Comparison of ENCODE assay signal across 8 cellular contexts in genomic region chr7:16754869-16755317, GRCh38. TPM values are rescaled to one million over a fixed set of nuclear protein-coding genes. Genes with fewer than 3 reads are reported as not detected.
DNase-seq lines count a peak whose midpoint lies in the region; ATAC-seq lines count a peak whose summit lies in the region.

No MANE protein-coding gene starts in this region.

- H3K18ac ChIP-seq in neuronal stem cell (ENCODE audit: low read length): no peak overlapping the region

- H3K27ac ChIP-seq in ectodermal cell (ENCODE audit: insufficient read depth, low read depth, low read length, poor library complexity, severe bottlenecking) (no peak overlapping the region), neuronal stem cell (replicated peaks; ENCODE audit: low read length) (no peak overlapping the region)

- H2BK12ac ChIP-seq in neuronal stem cell (ENCODE audit: low read length): no peak overlapping the region

- no peak overlapping the region for H2BK15ac ChIP-seq in neuronal stem cell (ENCODE audit: low read length)

- DNase-seq in ELF-1 (ENCODE audit: low read depth, low spot score): peak; percentile 13
- DNase-seq in NCI-H748 treated with DMSO at 0.1 percent for 48 hours (lab: John Stamatoyannopoulos, UW): peak; percentile 28
- no peak for DNase-seq in neuronal stem cell (ENCODE audit: low spot score)
- no peak for DNase-seq in NCI-H345 (lab: John Stamatoyannopoulos, UW)
- no peak for DNase-seq in stimulated activated CD4-positive, alpha-beta T cell treated with anti-CD3 and anti-CD28 coated beads, Interleukin-12 subunit alpha, Interleukin-12 subunit beta, amount 100 ng/mL, for 4 hours

- peak overlapping the region; percentile 55 for H3K4me2 ChIP-seq in neuronal stem cell (ENCODE audit: insufficient read depth, low read length, poor library complexity, severe bottlenecking)

- H3K9ac ChIP-seq in neuronal stem cell (ENCODE audit: low read depth, low read length, poor library complexity): no peak overlapping the region

- ATAC-seq in GM18511 (IDR thresholded peaks at IDR 0.05; ENCODE audit: unreplicated experiment) (no peak), GM18520 (IDR thresholded peaks at IDR 0.05; ENCODE audit: unreplicated experiment) (no peak)

- H4K8ac ChIP-seq in neuronal stem cell (ENCODE audit: low read depth, low read length): no peak overlapping the region

- H2AK5ac ChIP-seq in neuronal stem cell (ENCODE audit: low read depth, low read length): no peak overlapping the region

- no peak overlapping the region for H3K4ac ChIP-seq in neuronal stem cell (ENCODE audit: low read length)

- H3K14ac ChIP-seq in neuronal stem cell (ENCODE audit: low read length): no peak overlapping the region

- no peak overlapping the region for H3K23ac ChIP-seq in neuronal stem cell (ENCODE audit: low read depth, low read length, poor library complexity)

- no peaks in the 10 kb centered on the region for H3K36me3 ChIP-seq in ectodermal cell (ENCODE audit: control insufficient read depth, insufficient read depth, low read length)
- no peaks in the 10 kb centered on the region for H3K36me3 ChIP-seq in neuronal stem cell (replicated peaks in 1 of 2; ENCODE audit: control insufficient read depth in 2 of 2, insufficient read depth in 2 of 2, low read length in 2 of 2)

- H2BK5ac ChIP-seq in neuronal stem cell (ENCODE audit: low read length): no peak overlapping the region

- H4K91ac ChIP-seq in neuronal stem cell (ENCODE audit: low read depth, low read length, poor library complexity): no peak overlapping the region

- H3K9me3 ChIP-seq in ectodermal cell (ENCODE audit: control insufficient read depth, low read length) (no peaks in the 10 kb centered on the region), neuronal stem cell (replicated peaks in 1 of 2; ENCODE audit: control insufficient read depth in 2 of 2, insufficient read depth in 1 of 2, low read depth in 1 of 2, low read length in 2 of 2) (peaks cover 0 to 3% of the 10 kb centered on the region in 2 donors)

- no peaks in the 10 kb centered on the region for H3K79me1 ChIP-seq in neuronal stem cell (ENCODE audit: low read depth, low read length)

- peaks cover 6% of the 10 kb centered on the region for H3K4me1 ChIP-seq in ectodermal cell (ENCODE audit: control insufficient read depth, insufficient read depth, low read length)
- H3K4me1 ChIP-seq in neuronal stem cell (ENCODE audit: control insufficient read depth in 2 of 2, insufficient read depth in 1 of 2, low read depth in 1 of 2, low read length in 2 of 2): peaks cover 6% of the 10 kb centered on the region in 2 donors

- H3K27me3 ChIP-seq in ectodermal cell (ENCODE audit: control insufficient read depth, insufficient read depth, low read length, poor library complexity, severe bottlenecking) (peaks cover 11% of the 10 kb centered on the region), neuronal stem cell (ENCODE audit: control insufficient read depth in 3 of 3, insufficient read depth in 3 of 3, low read depth in 1 of 3, low read length in 3 of 3) (peaks cover 0 to 3% (median 0%) of the 10 kb centered on the region in 3 experiments)

- H3K4me3 ChIP-seq in ectodermal cell (ENCODE audit: insufficient read depth, low read depth, low read length): peak overlapping the region; percentile 86
- peak overlapping the region in 1 of 2 donors; percentile 97 for H3K4me3 ChIP-seq in neuronal stem cell (ENCODE audit: low read length in 2 of 2)

- H2BK120ac ChIP-seq in neuronal stem cell (ENCODE audit: low read depth, low read length): no peak overlapping the region

- H2AFZ ChIP-seq in neuronal stem cell (ENCODE audit: low read length): peak overlapping the region; percentile 97

- whole genome bisulfite sequencing in ectodermal cell, 2 experiments: 57 to 60% methylated on average over 5 of the region's 5 CpGs
- no CpG with 5 or more reads among the region's 5 CpGs for WGBS in neuronal stem cell (ENCODE audit: extremely low coverage in 2 of 2, insufficient read length in 2 of 2, insufficient replicate concordance in 1 of 2), 2 donors

RNA-seq across cellular contexts. Expression of gene TSPAN13, which starts 1.3 kb away (rescaled TPM):
- 28.0 TPM for polyA plus RNA-seq in ectodermal cell (2013, experiment 1 of 4)
- polyA plus RNA-seq in ectodermal cell (2013, experiment 2 of 4): 26.0 TPM
- polyA plus RNA-seq in ectodermal cell (2013, experiment 3 of 4): 28.1 TPM
- polyA plus RNA-seq in ectodermal cell (2013, experiment 4 of 4): 31.5 TPM
- 18.3 TPM for polyA plus RNA-seq in neuronal stem cell (2013, experiment 1 of 2)
- polyA plus RNA-seq in neuronal stem cell (2013, experiment 2 of 2): 19.0 TPM

RNA-seq across cellular contexts. Expression of gene AGR2, which starts 49.9 kb away (rescaled TPM):
- polyA plus RNA-seq in ectodermal cell (2013, experiment 1 of 4): not detected
- polyA plus RNA-seq in ectodermal cell (2013, experiment 2 of 4): not detected
- not detected for polyA plus RNA-seq in ectodermal cell (2013, experiment 3 of 4)
- not detected for polyA plus RNA-seq in ectodermal cell (2013, experiment 4 of 4)
- polyA plus RNA-seq in neuronal stem cell (2013, experiment 1 of 2): not detected
- not detected for polyA plus RNA-seq in neuronal stem cell (2013, experiment 2 of 2)

Comparison
In these comparisons a context has a peak if more than half of its experiments do, and no peak if none do; other contexts are left out.
1. DNase-seq: peak in ELF-1 (single experiment) and NCI-H748 treated with DMSO at 0.1 percent for 48 hours (single experiment); none in neuronal stem cell (single experiment), NCI-H345 (single experiment) and stimulated activated CD4-positive, alpha-beta T cell treated with anti-CD3 and anti-CD28 coated beads, Interleukin-12 subunit alpha, Interleukin-12 subunit beta, amount 100 ng/mL, for 4 hours (single experiment).